Comparison of ENCODE assay signal across 8 cellular contexts in the genomic region with DNA sequence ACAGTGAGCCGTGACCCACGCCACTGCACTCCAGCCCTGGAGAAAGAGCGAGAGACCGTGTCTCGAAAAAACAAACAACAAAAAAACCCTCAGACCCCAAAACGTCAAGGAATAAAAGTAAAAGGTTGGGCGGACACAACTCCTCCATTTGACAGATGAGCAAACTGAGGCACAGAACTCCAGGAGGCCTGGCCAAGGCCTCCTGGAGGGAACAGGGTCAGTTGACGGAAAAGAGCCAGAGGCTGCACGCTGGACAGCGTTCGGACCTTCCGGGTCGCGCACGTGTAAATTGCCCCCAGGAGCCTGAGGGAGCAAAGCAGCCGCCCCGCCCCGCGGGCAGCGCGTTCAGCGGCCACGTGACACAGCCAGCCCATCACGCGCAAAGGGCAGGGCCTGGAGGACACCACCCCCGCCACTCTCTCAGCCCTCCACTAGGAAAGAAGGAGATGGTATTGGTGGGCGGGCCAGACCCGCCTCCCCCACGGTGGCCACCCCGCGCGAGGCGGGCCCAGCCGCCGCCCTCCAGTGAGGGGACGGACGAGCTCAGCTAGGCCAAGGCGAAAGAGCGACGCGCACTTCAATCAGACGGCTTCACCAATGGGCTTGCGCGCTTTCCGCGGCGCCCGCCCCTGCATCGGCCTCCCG.
A peak's percentile ranks its signal among the peaks of the same experiment; 100 is the strongest.
DNase-seq lines count a peak whose midpoint lies in the region; ATAC-seq, FAIRE-seq and TF ChIP-seq lines count a peak whose summit lies in the region.

No MANE protein-coding gene starts in this region.

- H3K9me3 ChIP-seq in breast epithelium (no peaks in the 10 kb centered on the region), iPS-18c (ENCODE audit: control insufficient read depth, insufficient read depth, low read length) (no peaks in the 10 kb centered on the region), skeletal muscle tissue (ENCODE audit: control insufficient read depth in 3 of 3, low read length in 3 of 3) (no peaks in the 10 kb centered on the region)

- peak overlapping the region in 2 of 3 donors; percentile 95 to 98 for H3K9ac ChIP-seq in skeletal muscle tissue (ENCODE audit: low read depth in 1 of 3, low read length in 3 of 3)

- DNase-seq in NCI-H2196 (lab: John Stamatoyannopoulos, UW; ENCODE audit: unreplicated experiment): peak; percentile 98
- peak; percentile 97 to 98 for DNase-seq in breast epithelium (ENCODE audit: low spot score in 2 of 2)

- H3K4me3 ChIP-seq in breast epithelium (peak overlapping the region; percentile 78 to 99 (median 90)), iPS-18c (ENCODE audit: insufficient read depth, low read depth, low read length) (peak overlapping the region; percentile 73; the same call in 1 of the 2 replicates), skeletal muscle tissue (ENCODE audit: low read length in 3 of 3) (peak overlapping the region; percentile 69 to 81 (median 71))

- peak; percentile 84 for FAIRE-seq in A204.1 (lab: Jason Lieb, UNC)

- peaks cover 0 to 23% of the 10 kb centered on the region in 2 donors for H3K4me1 ChIP-seq in breast epithelium
- H3K4me1 ChIP-seq in skeletal muscle tissue (ENCODE audit: control insufficient read depth in 3 of 3, insufficient read depth in 3 of 3, low read length in 3 of 3): peaks cover 19 to 28% (median 24%) of the 10 kb centered on the region in 3 donors

- intact Hi-C loops in breast epithelium (cut with DNase I; ENCODE audit: low total_unique reads): no loop called here

- H3K27ac ChIP-seq in VCaP (peak overlapping the region; percentile 99), breast epithelium (peak overlapping the region; percentile 100), skeletal muscle tissue (ENCODE audit: low read depth, low read length) (peak overlapping the region; percentile 97)

- no peaks in the 10 kb centered on the region for H3K36me3 ChIP-seq in breast epithelium
- H3K36me3 ChIP-seq in skeletal muscle tissue (ENCODE audit: control insufficient read depth in 3 of 3, insufficient read depth in 3 of 3, low read length in 3 of 3): no peaks in the 10 kb centered on the region

- no peak for TF ChIP-seq POLR2A in breast epithelium (IDR thresholded peaks at IDR 0.05)

- ATAC-seq in GM18868 (IDR thresholded peaks at IDR 0.05; ENCODE audit: unreplicated experiment) (peak; percentile 89), HG03135 (IDR thresholded peaks at IDR 0.05; ENCODE audit: unreplicated experiment) (peak; percentile 89)

- TF ChIP-seq CTCF in VCaP (conservative IDR thresholded peaks at IDR 0.05) (no peak), breast epithelium (IDR thresholded peaks at IDR 0.05) (no peak)

- H3K27me3 ChIP-seq in breast epithelium: no peaks in the 10 kb centered on the region
- H3K27me3 ChIP-seq in skeletal muscle tissue (ENCODE audit: control insufficient read depth in 3 of 3, insufficient read depth in 3 of 3, low read length in 3 of 3): no peaks in the 10 kb centered on the region

Comparison
In these comparisons a context has a peak if more than half of its experiments do, and no peak if none do; other contexts are left out.
1. Peak in every context shown above with its lines: DNase-seq, ATAC-seq, H3K4me3 ChIP-seq and H3K27ac ChIP-seq.